26 cellular contexts compared by ENCODE assay signal in the genomic region with DNA sequence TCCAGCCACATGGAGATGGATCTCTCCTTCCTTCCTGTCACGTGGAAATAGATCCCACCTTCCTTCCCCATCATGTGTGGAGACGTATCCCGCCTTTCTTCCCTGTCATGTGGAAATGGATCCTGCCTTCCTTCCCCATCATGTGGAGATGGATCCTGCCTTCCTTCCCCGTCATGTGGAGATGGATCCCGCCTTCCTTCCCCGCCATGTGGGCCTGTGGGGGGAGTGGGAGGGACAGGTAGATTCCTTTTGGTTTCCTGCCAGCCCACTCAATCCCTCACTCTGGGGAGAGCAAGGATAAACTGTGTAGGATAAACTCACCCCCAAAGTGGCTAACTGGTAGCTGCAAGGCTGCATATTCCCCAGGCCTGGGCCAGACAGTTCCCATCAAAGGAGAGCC. TPM values are rescaled to one million over a fixed set of nuclear protein-coding genes. Genes with fewer than 3 reads are reported as not detected.
DNase-seq lines count a peak whose midpoint lies in the region; ATAC-seq, FAIRE-seq and TF ChIP-seq lines count a peak whose summit lies in the region.
"Had no signal": no experiment of that assay in that cellular context is flagged by ENCODE, and none has a peak within 500 bp of the region (broad histone marks: within the 10 kb centered on the region; RNA-seq: fewer than 3 reads in every experiment).

No MANE protein-coding gene starts in this region.

- peak overlapping the region; percentile 43 to 55 for H3K9ac ChIP-seq in mucosa of rectum (ENCODE audit: low read depth in 1 of 2, low read length in 2 of 2)

- DNase-seq in A549 (ENCODE audit: low read depth in 1 of 2, low spot score in 1 of 2): no peak
- peak; percentile 41 for DNase-seq in GM13976 (ENCODE audit: low spot score)
- DNase-seq in bronchial epithelial cell (ENCODE audit: low read depth): no peak
- no peak for DNase-seq in thyroid gland
- no peak for DNase-seq in foreskin fibroblast
- no peak for DNase-seq in stimulated activated CD4-positive, alpha-beta T cell treated with anti-CD3 and anti-CD28 coated beads, Interleukin-4, amount 100 ng/mL, for 1 hour
- DNase-seq in stimulated activated CD4-positive, alpha-beta T cell treated with anti-CD3 and anti-CD28 coated beads, Interleukin-2, amount 100 ng/mL, for 24 hours: no peak
- DNase-seq: activated CD4-positive, alpha-beta T cell treated with anti-CD3 and anti-CD28 coated beads, Interleukin-2, amount 10 ng/mL, durations not matched to agents 7 days and 5 days; activated naive CD4-positive, alpha-beta T cell treated with anti-CD3 and anti-CD28 coated beads, Interleukin-2, amount 50 U/mL, for 16 hours; Caco-2; cortex of kidney; DND-41; naive thymus-derived CD4-positive, alpha-beta T cell; NCI-H1105; NCI-H1930; stimulated activated naive CD4-positive, alpha-beta T cell treated with Interleukin-2 at 50 U/mL for 16 hours; tibial artery had no signal

- H3K27ac ChIP-seq in A549 (peak overlapping the region in 1 of 2 experiments; percentile 32; a peak in 1 of 6 replicates), mucosa of rectum (ENCODE audit: low read depth in 2 of 2, low read length in 2 of 2) (peak overlapping the region; percentile 84 to 93), thyroid gland (no peak overlapping the region)
- H3K27ac ChIP-seq: cardiac muscle cell, right atrium auricular region, tibial artery, VCaP had no signal

- TF ChIP-seq EP300 in A549 (IDR thresholded peaks at IDR 0.05): no peak

- H3K27me3 ChIP-seq in bronchial epithelial cell (ENCODE audit: control insufficient read depth, insufficient read depth, low read length) (no peaks in the 10 kb centered on the region), mucosa of rectum (ENCODE audit: control insufficient read depth in 2 of 2, insufficient read depth in 2 of 2, low read length in 2 of 2) (no peaks in the 10 kb centered on the region), thyroid gland (no peaks in the 10 kb centered on the region)
- H3K27me3 ChIP-seq: cardiac muscle cell, right atrium auricular region had no signal

- no peaks in the 10 kb centered on the region for H3K9me3 ChIP-seq in A549
- H3K9me3 ChIP-seq in mucosa of rectum (ENCODE audit: control insufficient read depth in 2 of 2, low read length in 2 of 2): no peaks in the 10 kb centered on the region
- no peaks in the 10 kb centered on the region for H3K9me3 ChIP-seq in thyroid gland
- H3K9me3 ChIP-seq: Caco-2, right atrium auricular region, tibial artery had no signal

- H3K4me1 ChIP-seq in A549: peaks cover 12% of the 10 kb centered on the region; the same call in 1 of the 3 replicates
- H3K4me1 ChIP-seq in mucosa of rectum (ENCODE audit: control insufficient read depth in 2 of 2, insufficient read depth in 2 of 2, low read length in 2 of 2): peaks cover 38 to 56% of the 10 kb centered on the region in 2 donors
- peaks cover 0 to 31% of the 10 kb centered on the region in 2 donors for H3K4me1 ChIP-seq in thyroid gland
- H3K4me1 ChIP-seq: Caco-2 had no signal

- no peak for TF ChIP-seq CTCF in A549 (IDR thresholded peaks at IDR 0.05)
- TF ChIP-seq CTCF in GM13976 (IDR thresholded peaks at IDR 0.05; ENCODE audit: borderline replicate concordance, control extremely low read depth, extremely low read depth, insufficient read depth, missing control alignments): no peak
- TF ChIP-seq CTCF in bronchial epithelial cell (IDR thresholded peaks at IDR 0.05; ENCODE audit: insufficient read depth, low read length, severe bottlenecking): no peak
- no peak for TF ChIP-seq CTCF in thyroid gland (IDR thresholded peaks at IDR 0.05)
- TF ChIP-seq CTCF in foreskin fibroblast (IDR thresholded peaks at IDR 0.05; ENCODE audit: low read depth, low read length): no peak

- in situ Hi-C loops in GM13976 (cut with MboI; ENCODE audit: low sequenced_read_pairs, unreplicated experiment): no loop called here

- H3K4me3 ChIP-seq in A549: no peak overlapping the region
- no peak overlapping the region for H3K4me3 ChIP-seq in bronchial epithelial cell (ENCODE audit: low read depth, low read length)
- H3K4me3 ChIP-seq in mucosa of rectum (ENCODE audit: low read length in 2 of 2): peak overlapping the region; percentile 32 to 46
- H3K4me3 ChIP-seq in thyroid gland (replicated peaks in 1 of 3): no peak overlapping the region
- no peak overlapping the region for H3K4me3 ChIP-seq in foreskin fibroblast (ENCODE audit: low read depth in 1 of 2, low read length in 2 of 2)
- H3K4me3 ChIP-seq: cardiac muscle cell, right atrium auricular region, tibial artery had no signal

- no peak for TF ChIP-seq POLR2A in A549 (IDR thresholded peaks at IDR 0.05; ENCODE audit: low read length)
- no peak for TF ChIP-seq POLR2A in thyroid gland (IDR thresholded peaks at IDR 0.05)

- H3K36me3 ChIP-seq in bronchial epithelial cell (ENCODE audit: control insufficient read depth, insufficient read depth, low read length) (no peaks in the 10 kb centered on the region), mucosa of rectum (ENCODE audit: control insufficient read depth in 2 of 2, insufficient read depth in 2 of 2, low read length in 2 of 2) (no peaks in the 10 kb centered on the region), thyroid gland (no peaks in the 10 kb centered on the region)
- H3K36me3 ChIP-seq: cardiac muscle cell, right atrium auricular region, tibial artery had no signal

- ATAC-seq in A549: no peak
- ATAC-seq: naive thymus-derived CD4-positive, alpha-beta T cell had no signal

- intact Hi-C loops in thyroid gland (cut with DNase I): no loop called here

- WGBS in A549 (ENCODE audit: missing lambda C conversion rate): 68% methylated on average over 6 of the region's 6 CpGs
- WGBS in thyroid gland, 2 donors: 74% methylated on average over 6 of the region's 6 CpGs

- peak overlapping the region; percentile 9; the same call in 1 of the 3 replicates for H3K4me2 ChIP-seq in A549

- FAIRE-seq in A549 (lab: Jason Lieb, UNC) (peak; percentile 23), bronchial epithelial cell (lab: Jason Lieb, UNC) (peak; percentile 100)
- FAIRE-seq: endometrium had no signal

- POLR2A ChIA-PET in A549 (lab: Yijun Ruan, JAX): no interaction called here

- TF ChIP-seq RAD21 in A549 (conservative IDR thresholded peaks at IDR 0.05 in 1 of 2, IDR thresholded peaks at IDR 0.05 in 1 of 2): no peak

- CTCF ChIA-PET in A549 (lab: Yijun Ruan, JAX): interaction anchor here (0.8 to 6.4 kb wide), 2 partner anchors 12 to 41 kb away, joined by 3 to 72 read pairs; no protein-coding TSS in a partner anchor

TF ChIP-seq in A549, 52 proteins besides CTCF, POLR2A, EP300 and RAD21:
- TF ChIP-seq RARB (CRISPR knock-in tag; IDR thresholded peaks at IDR 0.05) (no peak), E2F6 (IDR thresholded peaks at IDR 0.05; ENCODE audit: borderline replicate concordance, low read depth) (no peak), PBX3 (IDR thresholded peaks at IDR 0.05) (no peak), HDAC2 (IDR thresholded peaks at IDR 0.05) (no peak)

RNA-seq across cellular contexts. Expression of gene TDRD9, which starts 31.7 kb away (rescaled TPM):
- 0.04 and 0.05 TPM in 2 replicates for polyA plus RNA-seq in A549 (2011; rRNA removed)
- 0.01 TPM in 1 of 2 replicates, not detected in the other for polyA plus RNA-seq in A549 (2012; cell fraction: cytosol; rRNA removed)
- polyA plus RNA-seq in A549 (2012; cell fraction: nucleus; rRNA removed): not detected in 2 replicates
- not detected in 3 replicates for polyA plus RNA-seq in A549 (2017; fragmentation: RNase III; extraction: RNeasy Plus Mini Kit Qiagen cat#74134 plus additional on column Dnase treatment)
- not detected in 2 replicates for polyA minus RNA-seq in A549 (2011; rRNA and poly(A)+ RNA removed)
- 0.51 and 0.53 TPM in 2 replicates for total RNA-seq in bronchial epithelial cell
- 10 to 100 TPM; 27.4 to 85.1 (median 50.0) TPM for total RNA-seq in thyroid gland
- total RNA-seq: activated T-helper 1 cell treated with anti-CD3 and anti-CD28 coated beads, Interleukin-12 subunit alpha, Interleukin-12 subunit beta, Interleukin-2, Interleukin-4 antibody, amounts not matched to agents 30 ng/mL and 10 ng/mL and 1 ng/mL, durations not matched to agents 14 hours and 24 hours and 36 hours; Caco-2; cardiac muscle cell; NCI-H460; SK-MEL-5 had no signal

RNA-seq across cellular contexts. Expression of gene RD3L, which starts 45.8 kb away (rescaled TPM):
- polyA plus RNA-seq in A549 (2011; rRNA removed) (not detected in 2 replicates), A549 (2017; fragmentation: RNase III; extraction: RNeasy Plus Mini Kit Qiagen cat#74134 plus additional on column Dnase treatment) (not detected in 3 replicates)
- polyA plus RNA-seq in A549 (2012; cell fraction: cytosol; rRNA removed): not detected in 2 replicates
- not detected in 2 replicates for polyA plus RNA-seq in A549 (2012; cell fraction: nucleus; rRNA removed)
- polyA minus RNA-seq in A549 (2011; rRNA and poly(A)+ RNA removed): not detected in 2 replicates
- total RNA-seq in bronchial epithelial cell (not detected in 2 replicates), thyroid gland (not detected)
- total RNA-seq: activated CD4-positive, alpha-beta T cell treated with anti-CD3 and anti-CD28 coated beads, Interleukin-2, amount 10 ng/mL, durations not matched to agents 7 days and 5 days; activated T-helper 1 cell treated with anti-CD3 and anti-CD28 coated beads, Interleukin-12 subunit alpha, Interleukin-12 subunit beta, Interleukin-2, Interleukin-4 antibody, amounts not matched to agents 30 ng/mL and 10 ng/mL and 1 ng/mL, durations not matched to agents 14 hours and 24 hours and 36 hours; Caco-2; naive thymus-derived CD4-positive, alpha-beta T cell; NCI-H460; osteoblast; SK-MEL-5 had no signal
- polyA plus RNA-seq: naive thymus-derived CD4-positive, alpha-beta T cell had no signal

RNA-seq across cellular contexts. Expression of gene PPP1R13B, which starts 49.2 kb away (rescaled TPM):
- polyA plus RNA-seq in A549 (2011; rRNA removed) (2.2 TPM in 2 replicates), A549 (2017; fragmentation: RNase III; extraction: RNeasy Plus Mini Kit Qiagen cat#74134 plus additional on column Dnase treatment) (2.7 to 3.6 TPM (median 2.8 TPM) in 3 replicates)
- 3.8 and 4.0 TPM in 2 replicates for polyA plus RNA-seq in A549 (2012; cell fraction: cytosol; rRNA removed)
- 19.7 and 20.3 TPM in 2 replicates for polyA plus RNA-seq in A549 (2012; cell fraction: nucleus; rRNA removed)
- 4.8 and 8.6 TPM in 2 replicates for polyA minus RNA-seq in A549 (2011; rRNA and poly(A)+ RNA removed)
- total RNA-seq in bronchial epithelial cell (4.2 and 7.3 TPM in 2 replicates), thyroid gland (100 to 1,000 TPM in 1 of 4 donors, 10 to 100 TPM in 3; 77.0 to 131 (median 81.8) TPM)

Comparison
In these comparisons a context has a peak if more than half of its experiments do, and no peak if none do; other contexts are left out.
1. H3K27ac ChIP-seq: peak in mucosa of rectum (2 of 2); none in thyroid gland (0 of 3).
2. H3K4me3 ChIP-seq: peak in mucosa of rectum (2 of 2); none in A549 (single experiment), bronchial epithelial cell (single experiment), thyroid gland (0 of 3) and foreskin fibroblast (0 of 2).
3. RNA of gene TDRD9, which starts 31.7 kb away (total RNA-seq): 27.4 to 85.1 TPM in thyroid gland; 0.51 to 0.53 TPM in bronchial epithelial cell; every median in the first group is over 10 times any median in the second.